ENCODE assay signal across 1 cellular context in the genomic region with DNA sequence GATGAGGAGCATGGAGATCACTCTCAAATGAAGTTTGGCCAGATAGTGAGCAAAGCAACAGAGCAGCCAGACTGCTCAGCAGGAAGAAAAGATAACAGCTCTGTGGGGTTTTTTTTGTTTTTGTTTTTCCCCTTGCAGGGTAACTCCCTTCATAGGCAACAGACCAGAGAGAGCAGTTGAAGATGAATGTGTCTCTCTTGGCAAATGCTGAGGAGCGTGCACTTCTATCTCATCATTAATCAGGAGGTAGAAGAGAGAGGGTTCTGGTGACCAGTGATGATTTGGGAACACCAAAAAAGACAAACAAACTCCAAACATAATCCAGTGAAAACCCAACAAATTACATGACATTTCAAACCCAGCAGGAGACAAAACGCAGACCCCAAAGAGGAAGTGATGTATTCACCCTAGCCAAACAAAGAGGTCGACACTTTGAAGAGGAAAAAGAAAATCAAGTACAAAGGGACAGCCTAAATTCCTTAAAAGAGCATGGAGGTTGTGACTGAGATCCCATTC.
TF ChIP-seq lines count a peak whose summit lies in the region.

No MANE protein-coding gene starts in this region.

TF ChIP-seq in WTC11, 78 proteins besides CTCF, POLR2A, EP300 and RAD21 (continued from another document):
- TF ChIP-seq RORB (CRISPR knock-in tag; IDR thresholded peaks at IDR 0.05) (no peak), ZNF219 (CRISPR knock-in tag; IDR thresholded peaks at IDR 0.05; ENCODE audit: borderline replicate concordance) (no peak), JUN (CRISPR knock-in tag; IDR thresholded peaks at IDR 0.05) (no peak), AR (CRISPR knock-in tag; IDR thresholded peaks at IDR 0.05) (no peak)
- TF ChIP-seq, protein P1, sequence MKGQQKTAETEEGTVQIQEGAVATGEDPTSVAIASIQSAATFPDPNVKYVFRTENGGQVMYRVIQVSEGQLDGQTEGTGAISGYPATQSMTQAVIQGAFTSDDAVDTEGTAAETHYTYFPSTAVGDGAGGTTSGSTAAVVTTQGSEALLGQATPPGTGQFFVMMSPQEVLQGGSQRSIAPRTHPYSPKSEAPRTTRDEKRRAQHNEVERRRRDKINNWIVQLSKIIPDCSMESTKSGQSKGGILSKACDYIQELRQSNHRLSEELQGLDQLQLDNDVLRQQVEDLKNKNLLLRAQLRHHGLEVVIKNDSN (CRISPR knock-in tag; IDR thresholded peaks at IDR 0.05) = no peak
- TF ChIP-seq, protein P2, sequence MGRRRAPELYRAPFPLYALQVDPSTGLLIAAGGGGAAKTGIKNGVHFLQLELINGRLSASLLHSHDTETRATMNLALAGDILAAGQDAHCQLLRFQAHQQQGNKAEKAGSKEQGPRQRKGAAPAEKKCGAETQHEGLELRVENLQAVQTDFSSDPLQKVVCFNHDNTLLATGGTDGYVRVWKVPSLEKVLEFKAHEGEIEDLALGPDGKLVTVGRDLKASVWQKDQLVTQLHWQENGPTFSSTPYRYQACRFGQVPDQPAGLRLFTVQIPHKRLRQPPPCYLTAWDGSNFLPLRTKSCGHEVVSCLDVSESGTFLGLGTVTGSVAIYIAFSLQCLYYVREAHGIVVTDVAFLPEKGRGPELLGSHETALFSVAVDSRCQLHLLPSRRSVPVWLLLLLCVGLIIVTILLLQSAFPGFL (CRISPR knock-in tag; IDR thresholded peaks at IDR 0.05; ENCODE audit: borderline replicate concordance) = no peak
